ENCODE assay signal across 22 cellular contexts in the genomic region with DNA sequence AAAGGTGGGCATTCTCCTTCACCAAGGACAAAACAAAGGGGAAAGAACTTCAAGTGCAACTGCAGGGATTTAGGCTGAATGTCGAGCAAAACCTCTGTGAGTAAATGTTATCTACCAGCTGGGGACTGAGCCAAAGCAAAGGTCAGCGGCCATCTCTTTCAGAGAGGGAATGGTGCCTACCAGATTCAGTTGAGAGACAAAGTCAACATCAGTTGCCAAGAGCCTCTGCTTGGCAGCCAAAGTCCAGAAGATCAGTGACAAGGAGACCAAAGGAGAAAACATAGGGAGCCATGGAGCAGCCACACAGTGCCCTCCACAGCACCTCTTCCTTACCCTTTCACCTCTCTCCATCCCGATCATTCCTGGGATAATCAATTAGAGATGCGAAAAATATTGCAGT.
"Had no signal": no experiment of that assay in that cellular context is flagged by ENCODE, and none has a peak within 500 bp of the region (broad histone marks: within the 10 kb centered on the region; RNA-seq: fewer than 3 reads in every experiment).

No MANE protein-coding gene starts in this region.

- H3K9me3 ChIP-seq: ascending aorta, colonic mucosa, testis, transverse colon had no signal

- H3K27ac Mint-ChIP-seq: activated naive CD4-positive, alpha-beta T cell treated with anti-CD3 and anti-CD28 coated beads, Interleukin-2, amount 10 ng/mL, durations not matched to agents 7 days and 5 days; activated naive CD8-positive, alpha-beta T cell treated with anti-CD3 and anti-CD28 coated beads, Interleukin-2, amount 10 ng/mL, durations not matched to agents 7 days and 5 days; brain; natural killer cell treated with Interleukin-12 subunit alpha and Interleukin-12 subunit beta and Interleukin-15 and Interleukin-18, amount 100 ng/mL, for 72 hours; T-helper 1 cell treated with Interleukin-12 subunit alpha and Interleukin-12 subunit beta and Interleukin-4 antibody, amounts not matched to agents 30 μg/mL and 1 μg/mL, for 36 hours had no signal

- ATAC-seq: activated CD4-positive, CD25-positive, alpha-beta regulatory T cell treated with anti-CD3 and anti-CD28 coated beads, Interleukin-2, amount 50 U/mL, for 24 hours; natural killer cell treated with Interleukin-12 subunit alpha and Interleukin-12 subunit beta and Interleukin-15 and Interleukin-18, amount 100 ng/mL, for 72 hours had no signal

- H3K4me1 ChIP-seq: ascending aorta, colonic mucosa, testis, transverse colon had no signal

- H3K27me3 ChIP-seq: ascending aorta, cardiac muscle cell, colonic mucosa, testis, transverse colon had no signal

- DNase-seq: activated CD4-positive, alpha-beta T cell treated with anti-CD3 and anti-CD28 coated beads for 48 hours; activated CD4-positive, alpha-beta T cell treated with anti-CD3 and anti-CD28 coated beads, Interleukin-2, amount 50 U/mL, for 48 hours; activated CD8-positive, alpha-beta memory T cell treated with anti-CD3 and anti-CD28 coated beads for 24 hours; activated effector memory CD4-positive, alpha-beta T cell treated with anti-CD3 and anti-CD28 coated beads, Interleukin-2, amount 50 U/mL, for 16 hours; activated naive CD4-positive, alpha-beta T cell treated with anti-CD3 and anti-CD28 coated beads, Interleukin-2, amount 10 ng/mL, durations not matched to agents 7 days and 5 days; activated naive CD8-positive, alpha-beta T cell treated with anti-CD3 and anti-CD28 coated beads, Interleukin-2, amount 10 ng/mL, durations not matched to agents 7 days and 5 days; cerebellar nuclear complex; colonic mucosa; effector CD8-positive, alpha-beta T cell; right cardiac atrium; stimulated activated CD4-positive, alpha-beta T cell treated with anti-CD3 and anti-CD28 coated beads, Interleukin-2, amount 100 ng/mL, for 48 hours; stimulated activated naive CD4-positive, alpha-beta T cell treated with Interleukin-2 at 50 U/mL for 16 hours; T-helper 9 cell; testis; transverse colon had no signal

- H3K27me3 Mint-ChIP-seq: activated naive CD4-positive, alpha-beta T cell treated with anti-CD3 and anti-CD28 coated beads, Interleukin-2, amount 10 ng/mL, durations not matched to agents 7 days and 5 days; activated naive CD8-positive, alpha-beta T cell treated with anti-CD3 and anti-CD28 coated beads, Interleukin-2, amount 10 ng/mL, durations not matched to agents 7 days and 5 days had no signal

- H3K36me3 ChIP-seq: ascending aorta, cardiac muscle cell, colonic mucosa, transverse colon had no signal

- H3K4me3 ChIP-seq: ascending aorta, cardiac muscle cell, colonic mucosa, testis, transverse colon had no signal

- H3K9me3 Mint-ChIP-seq: brain; natural killer cell treated with Interleukin-12 subunit alpha and Interleukin-12 subunit beta and Interleukin-15 and Interleukin-18, amount 100 ng/mL, for 72 hours had no signal

- H3K36me3 Mint-ChIP-seq: activated naive CD4-positive, alpha-beta T cell treated with anti-CD3 and anti-CD28 coated beads, Interleukin-2, amount 10 ng/mL, durations not matched to agents 7 days and 5 days; activated naive CD8-positive, alpha-beta T cell treated with anti-CD3 and anti-CD28 coated beads, Interleukin-2, amount 10 ng/mL, durations not matched to agents 7 days and 5 days; brain; natural killer cell treated with Interleukin-12 subunit alpha and Interleukin-12 subunit beta and Interleukin-15 and Interleukin-18, amount 100 ng/mL, for 72 hours had no signal

- H3K4me1 Mint-ChIP-seq: activated naive CD4-positive, alpha-beta T cell treated with anti-CD3 and anti-CD28 coated beads, Interleukin-2, amount 10 ng/mL, durations not matched to agents 7 days and 5 days; activated naive CD8-positive, alpha-beta T cell treated with anti-CD3 and anti-CD28 coated beads, Interleukin-2, amount 10 ng/mL, durations not matched to agents 7 days and 5 days had no signal

- H3K4me3 Mint-ChIP-seq: activated naive CD4-positive, alpha-beta T cell treated with anti-CD3 and anti-CD28 coated beads, Interleukin-2, amount 10 ng/mL, durations not matched to agents 7 days and 5 days; activated naive CD8-positive, alpha-beta T cell treated with anti-CD3 and anti-CD28 coated beads, Interleukin-2, amount 10 ng/mL, durations not matched to agents 7 days and 5 days; brain; natural killer cell treated with Interleukin-12 subunit alpha and Interleukin-12 subunit beta and Interleukin-15 and Interleukin-18, amount 100 ng/mL, for 72 hours; T-helper 1 cell treated with Interleukin-12 subunit alpha and Interleukin-12 subunit beta and Interleukin-4 antibody, amounts not matched to agents 30 μg/mL and 1 μg/mL, for 36 hours had no signal

- H3K27ac ChIP-seq: ascending aorta, cardiac muscle cell, colonic mucosa, testis, transverse colon, VCaP had no signal
